ENCODE assay signal across 18 cellular contexts in genomic region chr3:28935141-28935540, GRCh38.
A peak's percentile ranks its signal among the peaks of the same experiment; 100 is the strongest.
DNase-seq lines count a peak whose midpoint lies in the region; ATAC-seq, FAIRE-seq and TF ChIP-seq lines count a peak whose summit lies in the region.
"Had no signal": no experiment of that assay in that cellular context is flagged by ENCODE, and none has a peak within 500 bp of the region (broad histone marks: within the 10 kb centered on the region; RNA-seq: fewer than 3 reads in every experiment).

No MANE protein-coding gene starts in this region.

- peak; percentile 51 for ATAC-seq in activated CD8-positive, alpha-beta memory T cell treated with anti-CD3 and anti-CD28 coated beads, Interleukin-2, amount 10 ng/mL, durations not matched to agents 7 days and 5 days
- peak; percentile 74 for ATAC-seq in stimulated activated effector memory CD8-positive, alpha-beta T cell treated with anti-CD3 and anti-CD28 coated beads, Interleukin-12 subunit alpha, Interleukin-12 subunit beta, amount 100 ng/mL, for 72 hours
- ATAC-seq: esophagus mucosa, GM23338, left lobe of liver had no signal

- H3K36me3 Mint-ChIP-seq in activated CD8-positive, alpha-beta memory T cell treated with anti-CD3 and anti-CD28 coated beads, Interleukin-2, amount 10 ng/mL, durations not matched to agents 7 days and 5 days = peaks cover 9% of the 10 kb centered on the region
- no peaks in the 10 kb centered on the region for H3K36me3 Mint-ChIP-seq in stimulated activated effector memory CD8-positive, alpha-beta T cell treated with anti-CD3 and anti-CD28 coated beads, Interleukin-12 subunit alpha, Interleukin-12 subunit beta, amount 100 ng/mL, for 72 hours

- H3K9me3 Mint-ChIP-seq in activated CD8-positive, alpha-beta memory T cell treated with anti-CD3 and anti-CD28 coated beads, Interleukin-2, amount 10 ng/mL, durations not matched to agents 7 days and 5 days (ENCODE audit: low read depth) = peaks cover 3% of the 10 kb centered on the region
- no peaks in the 10 kb centered on the region for H3K9me3 Mint-ChIP-seq in stimulated activated effector memory CD8-positive, alpha-beta T cell treated with anti-CD3 and anti-CD28 coated beads, Interleukin-12 subunit alpha, Interleukin-12 subunit beta, amount 100 ng/mL, for 72 hours
- H3K9me3 Mint-ChIP-seq: activated B cell treated with CpG ODN at 0.5 μM for 24 hours, GM23338 had no signal

- TF ChIP-seq POLR2A in H54 (IDR thresholded peaks at IDR 0.05; ENCODE audit: low read depth, low read length) = no peak

- FAIRE-seq in H54 (lab: Jason Lieb, UNC) = peak; percentile 41

- H3K27ac Mint-ChIP-seq in activated CD8-positive, alpha-beta memory T cell treated with anti-CD3 and anti-CD28 coated beads, Interleukin-2, amount 10 ng/mL, durations not matched to agents 7 days and 5 days = peak overlapping the region; percentile 82
- no peak overlapping the region for H3K27ac Mint-ChIP-seq in stimulated activated effector memory CD8-positive, alpha-beta T cell treated with anti-CD3 and anti-CD28 coated beads, Interleukin-12 subunit alpha, Interleukin-12 subunit beta, amount 100 ng/mL, for 72 hours
- H3K27ac Mint-ChIP-seq: activated B cell treated with CpG ODN at 0.5 μM for 24 hours, GM23338 had no signal

- peaks cover 25% of the 10 kb centered on the region for H3K4me1 Mint-ChIP-seq in activated CD8-positive, alpha-beta memory T cell treated with anti-CD3 and anti-CD28 coated beads, Interleukin-2, amount 10 ng/mL, durations not matched to agents 7 days and 5 days
- peaks cover 16% of the 10 kb centered on the region for H3K4me1 Mint-ChIP-seq in stimulated activated effector memory CD8-positive, alpha-beta T cell treated with anti-CD3 and anti-CD28 coated beads, Interleukin-12 subunit alpha, Interleukin-12 subunit beta, amount 100 ng/mL, for 72 hours
- H3K4me1 Mint-ChIP-seq: GM23338 had no signal

- no peaks in the 10 kb centered on the region for H3K27me3 Mint-ChIP-seq in activated CD8-positive, alpha-beta memory T cell treated with anti-CD3 and anti-CD28 coated beads, Interleukin-2, amount 10 ng/mL, durations not matched to agents 7 days and 5 days
- H3K27me3 Mint-ChIP-seq: activated B cell treated with CpG ODN at 0.5 μM for 24 hours had no signal

- CTCF ChIA-PET in activated CD8-positive, alpha-beta memory T cell treated with anti-CD3 and anti-CD28 coated beads, Interleukin-2, amount 10 ng/mL, durations not matched to agents 7 days and 5 days (lab: Charles Lee) = no interaction called here

- DNase-seq in activated CD8-positive, alpha-beta memory T cell treated with anti-CD3 and anti-CD28 coated beads, Interleukin-2, amount 10 ng/mL, durations not matched to agents 7 days and 5 days = no peak
- no peak for DNase-seq in activated CD8-positive, alpha-beta memory T cell treated with anti-CD3 and anti-CD28 coated beads for 24 hours
- no peak for DNase-seq in H54 (ENCODE audit: insufficient read length, low spot score)
- DNase-seq in SK-MEL-5 (ENCODE audit: low read depth, low spot score) = peak; percentile 91
- no peak for DNase-seq in stimulated activated effector memory CD8-positive, alpha-beta T cell treated with anti-CD3 and anti-CD28 coated beads, Interleukin-12 subunit alpha, Interleukin-12 subunit beta, amount 100 ng/mL, for 72 hours (ENCODE audit: low spot score in 2 of 2)
- no peak for DNase-seq in DMS79 (lab: John Stamatoyannopoulos, UW)
- DNase-seq in NK-92 (lab: John Stamatoyannopoulos, UW; ENCODE audit: unreplicated experiment) = no peak
- DNase-seq in activated effector memory CD4-positive, alpha-beta T cell treated with anti-CD3 and anti-CD28 coated beads, Interleukin-2, amount 50 U/mL, for 16 hours = no peak
- DNase-seq: activated B cell treated with CpG ODN at 0.5 μM for 24 hours, amniotic stem cell, caudate nucleus, NCI-H226, nucleus accumbens, Right ventricle myocardium superior, substantia nigra had no signal

- peak overlapping the region; percentile 41 for H3K4me3 Mint-ChIP-seq in activated CD8-positive, alpha-beta memory T cell treated with anti-CD3 and anti-CD28 coated beads, Interleukin-2, amount 10 ng/mL, durations not matched to agents 7 days and 5 days
- H3K4me3 Mint-ChIP-seq in stimulated activated effector memory CD8-positive, alpha-beta T cell treated with anti-CD3 and anti-CD28 coated beads, Interleukin-12 subunit alpha, Interleukin-12 subunit beta, amount 100 ng/mL, for 72 hours = peak overlapping the region; percentile 16
- H3K4me3 Mint-ChIP-seq: activated B cell treated with CpG ODN at 0.5 μM for 24 hours, GM23338 had no signal

- in situ Hi-C loops in SK-MEL-5 (cut with HindIII; ENCODE audit: low pct_unique_long_range_greater_than_20kb, low sequenced_read_pairs) = no loop called here
